8 cellular contexts compared by ENCODE assay signal in genomic region chr1:85297855-85298629, GRCh38. TPM values are rescaled to one million over a fixed set of nuclear protein-coding genes. Genes with fewer than 3 reads are reported as not detected.
DNase-seq lines count a peak whose midpoint lies in the region; ATAC-seq, FAIRE-seq and TF ChIP-seq lines count a peak whose summit lies in the region.

No MANE protein-coding gene starts in this region.

- no peak overlapping the region for H3K4me3 Mint-ChIP-seq in progenitor cell of endocrine pancreas (ENCODE audit: low read depth)

- no peaks in the 10 kb centered on the region for H3K9me3 ChIP-seq in prostate gland

- TF ChIP-seq CTCF in prostate gland (IDR thresholded peaks at IDR 0.05) (no peak), progenitor cell of endocrine pancreas (IDR thresholded peaks at IDR 0.05; ENCODE audit: unreplicated experiment) (no peak)

- peak; percentile 94 for FAIRE-seq in urothelium cell line (lab: Jason Lieb, UNC)

- peak; percentile 68 for DNase-seq in NCI-H2107 (lab: John Stamatoyannopoulos, UW)
- peak; percentile 71 for DNase-seq in activated CD8-positive, alpha-beta memory T cell treated with anti-CD3 and anti-CD28 coated beads, Interleukin-2, amount 50 U/mL, for 24 hours (ENCODE audit: extremely low read depth)
- DNase-seq in fibroblast of gingiva (ENCODE audit: low read depth) = peak; percentile 99
- peak; percentile 93 for DNase-seq in prostate gland (ENCODE audit: low spot score)
- peak; percentile 85 for DNase-seq in urothelium cell line (ENCODE audit: low spot score)
- DNase-seq in progenitor cell of endocrine pancreas (ENCODE audit: low spot score, unreplicated experiment) = no peak

- no peaks in the 10 kb centered on the region for H3K9me3 Mint-ChIP-seq in progenitor cell of endocrine pancreas (ENCODE audit: low read depth)

- intact Hi-C loops in prostate gland (cut with DNase I) = no loop called here

- H3K4me1 Mint-ChIP-seq in progenitor cell of endocrine pancreas (ENCODE audit: low read depth) = peaks cover 2% of the 10 kb centered on the region

- H3K27ac Mint-ChIP-seq in progenitor cell of endocrine pancreas = no peak overlapping the region

- peaks cover 11% of the 10 kb centered on the region for H3K4me1 ChIP-seq in prostate gland (replicated peaks)

- H3K27ac ChIP-seq in prostate gland = peak overlapping the region; percentile 87 to 88

- H3K27me3 ChIP-seq in prostate gland (replicated peaks; ENCODE audit: insufficient read depth) = no peaks in the 10 kb centered on the region

- H3K36me3 Mint-ChIP-seq in progenitor cell of endocrine pancreas (ENCODE audit: insufficient read depth) = no peaks in the 10 kb centered on the region

- 11% methylated on average over 11 of the region's 11 CpGs for WGBS in prostate gland

- ATAC-seq in GM18502 (IDR thresholded peaks at IDR 0.05; ENCODE audit: poor library complexity, unreplicated experiment) = peak; percentile 96
- ATAC-seq in HG02798 (IDR thresholded peaks at IDR 0.05; ENCODE audit: poor library complexity, unreplicated experiment) = peak; percentile 95

- H3K27me3 Mint-ChIP-seq in progenitor cell of endocrine pancreas = no peaks in the 10 kb centered on the region

- no peak overlapping the region for H3K4me3 ChIP-seq in prostate gland

- H3K36me3 ChIP-seq in prostate gland = no peaks in the 10 kb centered on the region

- TF ChIP-seq POLR2A in prostate gland (IDR thresholded peaks at IDR 0.05) = no peak

RNA-seq across cellular contexts. Expression of gene BCL10, which starts 21.6 kb away (rescaled TPM):
- total RNA-seq in prostate gland (10 to 100 TPM; 17.3 to 18.4 TPM), progenitor cell of endocrine pancreas (19.9 and 20.9 TPM in 2 replicates)

RNA-seq across cellular contexts. Expression of gene C1orf52, which starts 38.6 kb away (rescaled TPM):
- 10 to 100 TPM; 12.7 to 30.5 TPM for total RNA-seq in prostate gland
- 41.0 and 42.2 TPM in 2 replicates for total RNA-seq in progenitor cell of endocrine pancreas
